9 cellular contexts compared by ENCODE assay signal in the genomic region with DNA sequence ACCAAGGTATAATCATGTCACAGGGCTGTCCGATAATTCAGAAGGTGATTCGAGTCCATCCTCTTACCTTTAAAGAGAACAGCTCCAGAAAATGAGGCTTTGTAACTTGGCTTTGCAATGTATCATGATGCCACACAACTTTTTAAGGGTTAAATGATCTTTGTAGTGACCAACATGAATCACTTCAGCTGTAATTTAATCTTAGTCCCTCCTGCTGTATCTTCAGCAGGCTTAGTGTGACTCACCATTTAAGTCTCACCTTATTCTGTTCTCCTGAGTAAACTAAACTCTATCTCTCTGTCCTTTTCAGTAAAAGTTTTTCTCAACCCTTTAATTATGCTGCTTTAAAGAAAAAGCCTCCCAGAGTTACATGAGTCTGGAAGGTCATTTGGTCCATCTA. TPM values are rescaled to one million over a fixed set of nuclear protein-coding genes. Genes with fewer than 3 reads are reported as not detected.
A peak's percentile ranks its signal among the peaks of the same experiment; 100 is the strongest.
DNase-seq lines count a peak whose midpoint lies in the region; ATAC-seq and TF ChIP-seq lines count a peak whose summit lies in the region.
"Had no signal": no experiment of that assay in that cellular context is flagged by ENCODE, and none has a peak within 500 bp of the region (broad histone marks: within the 10 kb centered on the region; RNA-seq: fewer than 3 reads in every experiment).

No MANE protein-coding gene starts in this region.

- TF ChIP-seq CTCF in 22Rv1 (IDR thresholded peaks at IDR 0.05), result no peak
- no peak for TF ChIP-seq CTCF in foreskin keratinocyte (conservative IDR thresholded peaks at IDR 0.05)
- no peak for TF ChIP-seq CTCF in transverse colon (IDR thresholded peaks at IDR 0.05)

- H3K9me3 ChIP-seq in transverse colon, result no peaks in the 10 kb centered on the region

- peak overlapping the region; percentile 78 for H3K27ac ChIP-seq in 22Rv1
- no peak overlapping the region for H3K27ac ChIP-seq in foreskin keratinocyte
- H3K27ac ChIP-seq in transverse colon, result no peak overlapping the region

- H3K27me3 Mint-ChIP-seq in T-helper 2 cell treated with Interferon-gamma antibody and Interleukin-4, amounts not matched to agents 5 μg/mL and 100 μg/mL, for 36 hours (ENCODE audit: low read depth), result peaks cover 14% of the 10 kb centered on the region

- DNase-seq in EL (peak; percentile 49), foreskin keratinocyte (peak in 1 of 2 donors; percentile 52), transverse colon (no peak), HCEC 1CT (no peak)
- no peak for DNase-seq in T-helper 2 cell treated with Interferon-gamma antibody and Interleukin-4, amounts not matched to agents 5 μg/mL and 100 μg/mL, for 36 hours (ENCODE audit: low spot score)
- DNase-seq: Kasumi-1 had no signal

- H3K4me3 ChIP-seq in transverse colon, result no peak overlapping the region

- 90% methylated on average over 2 of the region's 2 CpGs; no CpG with 5 or more reads in 1 of the 2 donors for whole genome bisulfite sequencing in transverse colon (ENCODE audit: low coverage in 1 of 2), 2 donors

- H3K4me1 ChIP-seq in foreskin keratinocyte, result peaks cover 9% of the 10 kb centered on the region
- H3K4me1 ChIP-seq in transverse colon, result peaks cover 14 to 31% (median 24%) of the 10 kb centered on the region in 4 donors

- H3K27ac Mint-ChIP-seq in T-helper 2 cell treated with Interferon-gamma antibody and Interleukin-4, amounts not matched to agents 5 μg/mL and 100 μg/mL, for 36 hours, result no peak overlapping the region

- peaks cover 49% of the 10 kb centered on the region for H3K4me1 Mint-ChIP-seq in T-helper 2 cell treated with Interferon-gamma antibody and Interleukin-4, amounts not matched to agents 5 μg/mL and 100 μg/mL, for 36 hours (ENCODE audit: low read depth)

- H3K4me3 Mint-ChIP-seq in T-helper 2 cell treated with Interferon-gamma antibody and Interleukin-4, amounts not matched to agents 5 μg/mL and 100 μg/mL, for 36 hours, result peak overlapping the region; percentile 96

- peaks cover 2% of the 10 kb centered on the region for H3K36me3 Mint-ChIP-seq in T-helper 2 cell treated with Interferon-gamma antibody and Interleukin-4, amounts not matched to agents 5 μg/mL and 100 μg/mL, for 36 hours (ENCODE audit: low read depth)

- no peaks in the 10 kb centered on the region for H3K36me3 ChIP-seq in transverse colon

- H3K9me3 Mint-ChIP-seq in T-helper 2 cell treated with Interferon-gamma antibody and Interleukin-4, amounts not matched to agents 5 μg/mL and 100 μg/mL, for 36 hours, result no peaks in the 10 kb centered on the region

- TF ChIP-seq POLR2A in transverse colon (IDR thresholded peaks at IDR 0.05), result no peak

- in situ Hi-C loops in transverse colon (cut with MboI; ENCODE audit: low pct_ligation_motif_present in 1 of 4, low pct_unique_long_range_greater_than_20kb in 1 of 4, low sequenced_read_pairs in 3 of 4), result no loop called here

- peaks cover 57% of the 10 kb centered on the region for H3K27me3 ChIP-seq in foreskin keratinocyte
- no peaks in the 10 kb centered on the region for H3K27me3 ChIP-seq in transverse colon

- TF ChIP-seq EP300 in transverse colon (IDR thresholded peaks at IDR 0.05; ENCODE audit: low read depth), result no peak

- ATAC-seq in foreskin keratinocyte, result peak; percentile 75
- ATAC-seq in HG03439 (IDR thresholded peaks at IDR 0.05; ENCODE audit: unreplicated experiment), result no peak
- ATAC-seq in HG03521 (IDR thresholded peaks at IDR 0.05; ENCODE audit: unreplicated experiment), result no peak

- intact Hi-C loops in transverse colon (cut with DNase I; ENCODE audit: low total_unique reads), result no loop called here

RNA-seq across cellular contexts. Expression of a gene that starts 1.9 kb away (rescaled TPM):
- 0.71 and 0.78 TPM in 2 replicates for total RNA-seq in foreskin keratinocyte
- polyA plus RNA-seq in foreskin keratinocyte, result 0.90 and 0.93 TPM in 2 replicates
- 10 to 100 TPM in 1 of 4 donors, 1 to 10 TPM in 3; 3.7 to 15.0 (median 5.2) TPM for total RNA-seq in transverse colon
